In genomic region chr4:48215977-48216376, GRCh38 we compare ENCODE assay signal across 36 cellular contexts.
"Had no signal": no experiment of that assay in that cellular context is flagged by ENCODE, and none has a peak within 500 bp of the region (broad histone marks: within the 10 kb centered on the region; RNA-seq: fewer than 3 reads in every experiment).

No MANE protein-coding gene starts in this region.

- H3K4me1 ChIP-seq: ascending aorta had no signal

- H3K4me3 Mint-ChIP-seq: activated CD4-positive, alpha-beta memory T cell treated with anti-CD3 and anti-CD28 coated beads, Interleukin-2, amount 10 ng/mL, durations not matched to agents 7 days and 5 days; activated CD4-positive, alpha-beta T cell treated with anti-CD3 and anti-CD28 coated beads for 36 hours; activated CD4-positive, alpha-beta T cell treated with anti-CD3 and anti-CD28 coated beads, Interleukin-2, amount 10 ng/mL, durations not matched to agents 7 days and 5 days; activated CD8-positive, alpha-beta memory T cell treated with anti-CD3 and anti-CD28 coated beads, Interleukin-2, amount 10 ng/mL, durations not matched to agents 7 days and 5 days; activated CD8-positive, alpha-beta T cell treated with anti-CD3 and anti-CD28 coated beads, Interleukin-2, amount 10 ng/mL, durations not matched to agents 7 days and 5 days; activated naive CD4-positive, alpha-beta T cell treated with anti-CD3 and anti-CD28 coated beads, Interleukin-2, amount 10 ng/mL, durations not matched to agents 7 days and 5 days; activated naive CD4-positive, alpha-beta T cell treated with anti-CD3 and anti-CD28 coated beads, Interleukin-2, amount 50 U/mL, for 24 hours; activated naive CD8-positive, alpha-beta T cell; activated naive CD8-positive, alpha-beta T cell treated with anti-CD3 and anti-CD28 coated beads, Interleukin-2, amount 10 ng/mL, durations not matched to agents 7 days and 5 days; activated naive CD8-positive, alpha-beta T cell treated with anti-CD3 and anti-CD28 coated beads, Interleukin-2, amount 50 U/mL, for 24 hours; activated T-cell treated with anti-CD3 and anti-CD28 coated beads, Interleukin-2, amount 50 U/mL, for 4 hours; brain; central memory CD8-positive, alpha-beta T cell; T-helper 1 cell treated with Interleukin-12 subunit alpha and Interleukin-12 subunit beta and Interleukin-4 antibody, amounts not matched to agents 30 μg/mL and 1 μg/mL, for 36 hours; T-helper 2 cell treated with Interferon-gamma antibody and Interleukin-4, amounts not matched to agents 5 μg/mL and 100 μg/mL, for 36 hours had no signal

- H3K27me3 ChIP-seq: ascending aorta, cardiac muscle cell had no signal

- DNase-seq: activated CD4-positive, alpha-beta memory T cell treated with anti-CD3 and anti-CD28 coated beads, Interleukin-2, amount 10 ng/mL, durations not matched to agents 7 days and 5 days; activated CD4-positive, alpha-beta T cell treated with anti-CD3 and anti-CD28 coated beads for 1 hour; activated CD4-positive, alpha-beta T cell treated with anti-CD3 and anti-CD28 coated beads for 36 hours; activated CD4-positive, alpha-beta T cell treated with anti-CD3 and anti-CD28 coated beads for 48 hours; activated CD4-positive, alpha-beta T cell treated with anti-CD3 and anti-CD28 coated beads, Interleukin-2, amount 10 ng/mL, durations not matched to agents 7 days and 5 days; activated CD4-positive, alpha-beta T cell treated with anti-CD3 and anti-CD28 coated beads, Interleukin-2, amount 50 U/mL, for 48 hours; activated CD4-positive, CD25-positive, alpha-beta regulatory T cell; activated CD8-positive, alpha-beta memory T cell treated with anti-CD3 and anti-CD28 coated beads for 24 hours; activated CD8-positive, alpha-beta memory T cell treated with anti-CD3 and anti-CD28 coated beads, Interleukin-2, amount 10 ng/mL, durations not matched to agents 7 days and 5 days; activated CD8-positive, alpha-beta memory T cell treated with anti-CD3 and anti-CD28 coated beads, Interleukin-2, amount 50 U/mL, for 48 hours; activated CD8-positive, alpha-beta T cell treated with anti-CD3 and anti-CD28 coated beads, Interleukin-2, amount 10 ng/mL, durations not matched to agents 7 days and 5 days; activated effector memory CD4-positive, alpha-beta T cell treated with Interleukin-2 at 50 U/mL for 16 hours; activated gamma-delta T cell; activated naive CD4-positive, alpha-beta T cell treated with anti-CD3 and anti-CD28 coated beads, Interleukin-2, amount 10 ng/mL, durations not matched to agents 7 days and 5 days; activated naive CD4-positive, alpha-beta T cell treated with Interleukin-2 at 50 U/mL for 16 hours; activated naive CD8-positive, alpha-beta T cell treated with anti-CD3 and anti-CD28 coated beads, Interleukin-2, amount 10 ng/mL, durations not matched to agents 7 days and 5 days; activated naive CD8-positive, alpha-beta T cell treated with anti-CD3 and anti-CD28 coated beads, Interleukin-2, amount 50 U/mL, for 24 hours; activated T-cell treated with anti-CD3 and anti-CD28 coated beads, Interleukin-2, amount 50 U/mL, for 4 hours; amygdala; anterior cingulate cortex; caudate nucleus; cerebellar nuclear complex; T-helper 1 cell; T-helper 2 cell; T-helper 9 cell had no signal

- ATAC-seq: activated CD4-positive, alpha-beta T cell treated with anti-CD3 and anti-CD28 coated beads for 36 hours; activated CD4-positive, CD25-positive, alpha-beta regulatory T cell treated with anti-CD3 and anti-CD28 coated beads, Interleukin-2, amount 50 U/mL, for 24 hours; activated CD8-positive, alpha-beta memory T cell treated with anti-CD3 and anti-CD28 coated beads, Interleukin-2, amount 10 ng/mL, durations not matched to agents 7 days and 5 days; activated CD8-positive, alpha-beta T cell treated with anti-CD3 and anti-CD28 coated beads, Interleukin-2, amount 10 ng/mL, durations not matched to agents 7 days and 5 days; activated naive CD8-positive, alpha-beta T cell treated with anti-CD3 and anti-CD28 coated beads, Interleukin-2, amount 50 U/mL, for 24 hours; activated T-cell treated with anti-CD3 and anti-CD28 coated beads, Interleukin-2, amount 50 U/mL, for 4 hours had no signal

- H3K27me3 Mint-ChIP-seq: activated CD4-positive, alpha-beta memory T cell treated with anti-CD3 and anti-CD28 coated beads, Interleukin-2, amount 10 ng/mL, durations not matched to agents 7 days and 5 days; activated CD4-positive, alpha-beta T cell treated with anti-CD3 and anti-CD28 coated beads for 36 hours; activated CD4-positive, alpha-beta T cell treated with anti-CD3 and anti-CD28 coated beads, Interleukin-2, amount 10 ng/mL, durations not matched to agents 7 days and 5 days; activated CD8-positive, alpha-beta memory T cell treated with anti-CD3 and anti-CD28 coated beads, Interleukin-2, amount 10 ng/mL, durations not matched to agents 7 days and 5 days; activated naive CD4-positive, alpha-beta T cell treated with anti-CD3 and anti-CD28 coated beads, Interleukin-2, amount 10 ng/mL, durations not matched to agents 7 days and 5 days; activated naive CD4-positive, alpha-beta T cell treated with anti-CD3 and anti-CD28 coated beads, Interleukin-2, amount 50 U/mL, for 24 hours; activated naive CD8-positive, alpha-beta T cell; activated naive CD8-positive, alpha-beta T cell treated with anti-CD3 and anti-CD28 coated beads, Interleukin-2, amount 10 ng/mL, durations not matched to agents 7 days and 5 days; activated naive CD8-positive, alpha-beta T cell treated with anti-CD3 and anti-CD28 coated beads, Interleukin-2, amount 50 U/mL, for 24 hours; brain; central memory CD8-positive, alpha-beta T cell had no signal

- H3K36me3 Mint-ChIP-seq: activated naive CD4-positive, alpha-beta T cell treated with anti-CD3 and anti-CD28 coated beads, Interleukin-2, amount 10 ng/mL, durations not matched to agents 7 days and 5 days; brain had no signal

- H3K9me3 Mint-ChIP-seq: activated CD4-positive, alpha-beta memory T cell treated with anti-CD3 and anti-CD28 coated beads, Interleukin-2, amount 10 ng/mL, durations not matched to agents 7 days and 5 days; activated naive CD4-positive, alpha-beta T cell treated with anti-CD3 and anti-CD28 coated beads, Interleukin-2, amount 50 U/mL, for 24 hours; activated naive CD8-positive, alpha-beta T cell treated with anti-CD3 and anti-CD28 coated beads, Interleukin-2, amount 50 U/mL, for 24 hours; activated T-cell treated with anti-CD3 and anti-CD28 coated beads, Interleukin-2, amount 50 U/mL, for 4 hours; activated T-helper 2 cell treated with anti-CD3 and anti-CD28 coated beads, Interferon-gamma antibody, Interleukin-2, Interleukin-4, amounts not matched to agents 10 μg/mL and 5 μg/mL and 100 μg/mL, durations not matched to agents 14 hours and 24 hours and 36 hours; central memory CD8-positive, alpha-beta T cell; T-helper 1 cell treated with Interleukin-12 subunit alpha and Interleukin-12 subunit beta and Interleukin-4 antibody, amounts not matched to agents 30 μg/mL and 1 μg/mL, for 36 hours; T-helper 2 cell treated with Interferon-gamma antibody and Interleukin-4, amounts not matched to agents 5 μg/mL and 100 μg/mL, for 36 hours had no signal

- H3K4me3 ChIP-seq: ascending aorta, cardiac muscle cell had no signal

- H3K36me3 ChIP-seq: ascending aorta, cardiac muscle cell had no signal

- H3K4me1 Mint-ChIP-seq: activated naive CD4-positive, alpha-beta T cell treated with anti-CD3 and anti-CD28 coated beads, Interleukin-2, amount 50 U/mL, for 24 hours; brain had no signal

- H3K27ac Mint-ChIP-seq: activated CD4-positive, alpha-beta memory T cell treated with anti-CD3 and anti-CD28 coated beads, Interleukin-2, amount 10 ng/mL, durations not matched to agents 7 days and 5 days; activated CD4-positive, alpha-beta T cell treated with anti-CD3 and anti-CD28 coated beads for 36 hours; activated CD4-positive, alpha-beta T cell treated with anti-CD3 and anti-CD28 coated beads, Interleukin-2, amount 10 ng/mL, durations not matched to agents 7 days and 5 days; activated CD8-positive, alpha-beta memory T cell treated with anti-CD3 and anti-CD28 coated beads, Interleukin-2, amount 10 ng/mL, durations not matched to agents 7 days and 5 days; activated CD8-positive, alpha-beta T cell treated with anti-CD3 and anti-CD28 coated beads, Interleukin-2, amount 10 ng/mL, durations not matched to agents 7 days and 5 days; activated naive CD4-positive, alpha-beta T cell treated with anti-CD3 and anti-CD28 coated beads, Interleukin-2, amount 10 ng/mL, durations not matched to agents 7 days and 5 days; activated naive CD4-positive, alpha-beta T cell treated with anti-CD3 and anti-CD28 coated beads, Interleukin-2, amount 50 U/mL, for 24 hours; activated naive CD8-positive, alpha-beta T cell; activated naive CD8-positive, alpha-beta T cell treated with anti-CD3 and anti-CD28 coated beads, Interleukin-2, amount 10 ng/mL, durations not matched to agents 7 days and 5 days; activated naive CD8-positive, alpha-beta T cell treated with anti-CD3 and anti-CD28 coated beads, Interleukin-2, amount 50 U/mL, for 24 hours; activated T-helper 2 cell treated with anti-CD3 and anti-CD28 coated beads, Interferon-gamma antibody, Interleukin-2, Interleukin-4, amounts not matched to agents 10 μg/mL and 5 μg/mL and 100 μg/mL, durations not matched to agents 14 hours and 24 hours and 36 hours; brain; T-helper 1 cell treated with Interleukin-12 subunit alpha and Interleukin-12 subunit beta and Interleukin-4 antibody, amounts not matched to agents 30 μg/mL and 1 μg/mL, for 36 hours; T-helper 2 cell treated with Interferon-gamma antibody and Interleukin-4, amounts not matched to agents 5 μg/mL and 100 μg/mL, for 36 hours had no signal

- H3K9me3 ChIP-seq: ascending aorta had no signal

- H3K27ac ChIP-seq: ascending aorta, cardiac muscle cell, VCaP had no signal
